7 cellular contexts compared by ENCODE assay signal in genomic region chr20:23348510-23348909, GRCh38. TPM values are rescaled to one million over a fixed set of nuclear protein-coding genes. Genes with fewer than 3 reads are reported as not detected.
A peak's percentile ranks its signal among the peaks of the same experiment; 100 is the strongest.
DNase-seq lines count a peak whose midpoint lies in the region; ATAC-seq and TF ChIP-seq lines count a peak whose summit lies in the region.
"Not testable (repeated sequence)": the region's sequence is repeated elsewhere in the genome, so short reads cannot be mapped to it uniquely, and the experiment has no call there.

No MANE protein-coding gene starts in this region.

- ATAC-seq in T-helper 17 cell; activated T-cell treated with anti-CD3 and anti-CD28 coated beads, Interleukin-2, amount 50 U/mL, for 4 hours; naive thymus-derived CD4-positive, alpha-beta T cell; stimulated activated effector memory CD8-positive, alpha-beta T cell treated with anti-CD3 and anti-CD28 coated beads, Interleukin-12 subunit alpha, Interleukin-12 subunit beta, amount 100 ng/mL, for 72 hours: not testable (repeated sequence)

- H3K4me3 Mint-ChIP-seq in T-helper 17 cell: not testable (repeated sequence)
- H3K4me3 Mint-ChIP-seq in activated T-cell treated with anti-CD3 and anti-CD28 coated beads, Interleukin-2, amount 50 U/mL, for 4 hours: peak overlapping the region; percentile 13
- H3K4me3 Mint-ChIP-seq in brain: peak overlapping the region; percentile 65 to 87 (median 71)
- peak overlapping the region in 4 of 10 donors; percentile 25 to 84 (median 36) for H3K4me3 Mint-ChIP-seq in naive thymus-derived CD4-positive, alpha-beta T cell
- H3K4me3 Mint-ChIP-seq in stimulated activated effector memory CD8-positive, alpha-beta T cell treated with anti-CD3 and anti-CD28 coated beads, Interleukin-12 subunit alpha, Interleukin-12 subunit beta, amount 100 ng/mL, for 72 hours: peak overlapping the region; percentile 94

- H3K4me1 Mint-ChIP-seq in T-helper 17 cell (peaks cover 18% of the 10 kb centered on the region), brain (peaks cover 36% of the 10 kb centered on the region)
- H3K4me1 Mint-ChIP-seq in activated T-cell treated with anti-CD3 and anti-CD28 coated beads, Interleukin-2, amount 50 U/mL, for 4 hours (ENCODE audit: low read depth): peaks cover 27% of the 10 kb centered on the region
- peaks cover 12 to 31% (median 26%) of the 10 kb centered on the region in 7 donors for H3K4me1 Mint-ChIP-seq in naive thymus-derived CD4-positive, alpha-beta T cell
- peaks cover 40% of the 10 kb centered on the region for H3K4me1 Mint-ChIP-seq in stimulated activated effector memory CD8-positive, alpha-beta T cell treated with anti-CD3 and anti-CD28 coated beads, Interleukin-12 subunit alpha, Interleukin-12 subunit beta, amount 100 ng/mL, for 72 hours

- H3K4me1 ChIP-seq in DOHH2 (ENCODE audit: control insufficient read depth, low read length) (peaks cover 24% of the 10 kb centered on the region), left ventricle myocardium inferior (peaks cover 31% of the 10 kb centered on the region)
- H3K4me1 ChIP-seq in naive thymus-derived CD4-positive, alpha-beta T cell (ENCODE audit: control insufficient read depth in 2 of 2, insufficient read depth in 2 of 2, low read length in 2 of 2): peaks cover 19 to 20% of the 10 kb centered on the region in 2 donors

- H3K9me3 Mint-ChIP-seq in activated T-cell treated with anti-CD3 and anti-CD28 coated beads, Interleukin-2, amount 50 U/mL, for 4 hours; brain; naive thymus-derived CD4-positive, alpha-beta T cell; stimulated activated effector memory CD8-positive, alpha-beta T cell treated with anti-CD3 and anti-CD28 coated beads, Interleukin-12 subunit alpha, Interleukin-12 subunit beta, amount 100 ng/mL, for 72 hours: not testable (repeated sequence)

- not testable (repeated sequence) for H3K36me3 Mint-ChIP-seq in T-helper 17 cell (ENCODE audit: low read depth); activated T-cell treated with anti-CD3 and anti-CD28 coated beads, Interleukin-2, amount 50 U/mL, for 4 hours (ENCODE audit: insufficient read depth); brain; naive thymus-derived CD4-positive, alpha-beta T cell
- peaks cover 16% of the 10 kb centered on the region for H3K36me3 Mint-ChIP-seq in stimulated activated effector memory CD8-positive, alpha-beta T cell treated with anti-CD3 and anti-CD28 coated beads, Interleukin-12 subunit alpha, Interleukin-12 subunit beta, amount 100 ng/mL, for 72 hours

- not testable (repeated sequence) for DNase-seq in T-helper 17 cell; activated T-cell treated with anti-CD3 and anti-CD28 coated beads, Interleukin-2, amount 50 U/mL, for 4 hours; left ventricle myocardium inferior; stimulated activated effector memory CD8-positive, alpha-beta T cell treated with anti-CD3 and anti-CD28 coated beads, Interleukin-12 subunit alpha, Interleukin-12 subunit beta, amount 100 ng/mL, for 72 hours (ENCODE audit: low spot score in 2 of 2)
- peak in 1 of 9 donors; percentile 2 for DNase-seq in naive thymus-derived CD4-positive, alpha-beta T cell

- H4K20me1 ChIP-seq in DOHH2 (ENCODE audit: control insufficient read depth, insufficient read depth, low read depth, low read length): not testable (repeated sequence)

- CTCF ChIA-PET in naive thymus-derived CD4-positive, alpha-beta T cell (lab: Charles Lee): interaction anchor here (1.7 to 3.0 kb wide), 2 partner anchors 10 to 73 kb away, joined by 6 to 22 read pairs; partner anchors contain the start of gene NAPB

- POLR2A ChIA-PET in naive thymus-derived CD4-positive, alpha-beta T cell (lab: Charles Lee): not testable (repeated sequence)

- peaks cover 20% of the 10 kb centered on the region for H3K36me3 ChIP-seq in DOHH2 (ENCODE audit: control insufficient read depth, low read length)
- not testable (repeated sequence) for H3K36me3 ChIP-seq in left ventricle myocardium inferior; naive thymus-derived CD4-positive, alpha-beta T cell (ENCODE audit: control insufficient read depth in 2 of 3, insufficient read depth in 3 of 3, low read length in 3 of 3)

- peak overlapping the region; percentile 97 for H3K4me2 ChIP-seq in DOHH2 (ENCODE audit: low read length)

- intact Hi-C loops in left ventricle myocardium inferior (cut with micrococcal nuclease): loop anchor here (10.0 kb wide), 1 partner anchor 104 kb away; no protein-coding TSS in a partner anchor
- intact Hi-C loops in naive thymus-derived CD4-positive, alpha-beta T cell (cut with micrococcal nuclease): loop anchor here (2.0 to 10.0 kb wide), 3 partner anchors 14 to 1014 kb away; partner anchors contain the start of gene GZF1 (in 1 of the 2)

- not testable (repeated sequence) for H3K27me3 ChIP-seq in DOHH2 (ENCODE audit: control insufficient read depth, low read length); left ventricle myocardium inferior (ENCODE audit: low read depth); naive thymus-derived CD4-positive, alpha-beta T cell (ENCODE audit: control insufficient read depth in 2 of 2, insufficient read depth in 2 of 2, low read length in 2 of 2)

- H3K9me2 ChIP-seq in DOHH2 (replicated peaks; ENCODE audit: control insufficient read depth, low read length): not testable (repeated sequence)

- H3K27me3 Mint-ChIP-seq in T-helper 17 cell; activated T-cell treated with anti-CD3 and anti-CD28 coated beads, Interleukin-2, amount 50 U/mL, for 4 hours (ENCODE audit: low read depth); naive thymus-derived CD4-positive, alpha-beta T cell: not testable (repeated sequence)
- H3K27me3 Mint-ChIP-seq in brain: peaks cover 15% of the 10 kb centered on the region

- peak overlapping the region; percentile 100 for H3K27ac Mint-ChIP-seq in T-helper 17 cell
- peak overlapping the region in 3 of 5 experiments; percentile 57 to 99 (median 74) for H3K27ac Mint-ChIP-seq in brain
- peak overlapping the region; percentile 51 to 100 (median 98) for H3K27ac Mint-ChIP-seq in naive thymus-derived CD4-positive, alpha-beta T cell
- peak overlapping the region; percentile 100 for H3K27ac Mint-ChIP-seq in stimulated activated effector memory CD8-positive, alpha-beta T cell treated with anti-CD3 and anti-CD28 coated beads, Interleukin-12 subunit alpha, Interleukin-12 subunit beta, amount 100 ng/mL, for 72 hours

- H3K79me2 ChIP-seq in DOHH2 (ENCODE audit: control insufficient read depth, low read length): peaks cover 45% of the 10 kb centered on the region

- not testable (repeated sequence) for H3F3A ChIP-seq in DOHH2 (ENCODE audit: control insufficient read depth, insufficient read depth)

- H3K9me3 ChIP-seq in DOHH2 (ENCODE audit: control insufficient read depth, insufficient read depth, low read length); T-helper 17 cell (ENCODE audit: control insufficient read depth, low read length, poor library complexity, severe bottlenecking); left ventricle myocardium inferior (replicated peaks); naive thymus-derived CD4-positive, alpha-beta T cell (ENCODE audit: control insufficient read depth in 2 of 3, low read length in 3 of 3): not testable (repeated sequence)

- H3K4me3 ChIP-seq in DOHH2 (ENCODE audit: low read length): peak overlapping the region; percentile 92; the same call in 1 of the 2 replicates
- H3K4me3 ChIP-seq in left ventricle myocardium inferior; naive thymus-derived CD4-positive, alpha-beta T cell (ENCODE audit: low read length): not testable (repeated sequence)

- not testable (repeated sequence) for TF ChIP-seq CTCF in DOHH2 (IDR thresholded peaks at IDR 0.05; ENCODE audit: low read depth, low read length, poor library complexity, severe bottlenecking); brain (conservative IDR thresholded peaks at IDR 0.05); left ventricle myocardium inferior (IDR thresholded peaks at IDR 0.05; ENCODE audit: borderline replicate concordance)

- not testable (repeated sequence) for H3K27ac ChIP-seq in DOHH2 (ENCODE audit: low read depth, low read length)
- peak overlapping the region; percentile 100 for H3K27ac ChIP-seq in left ventricle myocardium inferior (replicated peaks)
- peak overlapping the region; percentile 99 for H3K27ac ChIP-seq in naive thymus-derived CD4-positive, alpha-beta T cell (ENCODE audit: low read depth, low read length)

RNA-seq across cellular contexts. Expression of gene NXT1, which starts 2.1 kb away (rescaled TPM):
- total RNA-seq in T-helper 17 cell: 10 to 100 TPM; 77.5 to 77.6 TPM
- total RNA-seq in activated T-cell treated with anti-CD3 and anti-CD28 coated beads, Interleukin-2, amount 50 U/mL, for 4 hours: 10 to 100 TPM; 66.8 to 79.7 (median 75.9) TPM
- 31.2 TPM for polyA plus RNA-seq in brain (ENCODE audit: insufficient read depth, low read depth, low replicate concordance)
- total RNA-seq in left ventricle myocardium inferior: 7.3 TPM
- total RNA-seq in naive thymus-derived CD4-positive, alpha-beta T cell: 10 to 100 TPM; 20.1 to 63.4 (median 39.7) TPM
- polyA plus RNA-seq in naive thymus-derived CD4-positive, alpha-beta T cell: 10 to 100 TPM; 50.3 to 71.8 TPM

RNA-seq across cellular contexts. Expression of gene GZF1, which starts 13.5 kb away (rescaled TPM):
- total RNA-seq in T-helper 17 cell (10 to 100 TPM; 27.7 to 28.5 TPM), left ventricle myocardium inferior (24.9 TPM)
- 10 to 100 TPM in 2 of 3 donors, 1 to 10 TPM in 1; 8.5 to 10.3 (median 10.2) TPM for total RNA-seq in activated T-cell treated with anti-CD3 and anti-CD28 coated beads, Interleukin-2, amount 50 U/mL, for 4 hours
- 10.4 TPM for polyA plus RNA-seq in brain (ENCODE audit: insufficient read depth, low read depth, low replicate concordance)
- 10 to 100 TPM; 11.4 to 44.0 (median 19.6) TPM for total RNA-seq in naive thymus-derived CD4-positive, alpha-beta T cell
- polyA plus RNA-seq in naive thymus-derived CD4-positive, alpha-beta T cell: 1 to 10 TPM; 1.4 to 7.8 TPM
